In genomic region chr13:94054159-94054558, GRCh38 we compare ENCODE assay signal across 13 cellular contexts.
"Had no signal": no experiment of that assay in that cellular context is flagged by ENCODE, and none has a peak within 500 bp of the region (broad histone marks: within the 10 kb centered on the region; RNA-seq: fewer than 3 reads in every experiment).

No MANE protein-coding gene starts in this region.

- H3K36me3 ChIP-seq: breast epithelium, stomach, thoracic aorta had no signal

- H3K9me3 ChIP-seq: breast epithelium, stomach, thoracic aorta had no signal

- ATAC-seq: activated CD4-positive, alpha-beta T cell treated with anti-CD3 and anti-CD28 coated beads for 36 hours; activated CD8-positive, alpha-beta T cell treated with anti-CD3 and anti-CD28 coated beads, Interleukin-2, amount 10 ng/mL, durations not matched to agents 7 days and 5 days; left lobe of liver; right cardiac atrium; T-cell had no signal

- DNase-seq: activated CD4-positive, alpha-beta T cell treated with anti-CD3 and anti-CD28 coated beads for 36 hours; activated CD8-positive, alpha-beta memory T cell treated with anti-CD3 and anti-CD28 coated beads, Interleukin-2, amount 50 U/mL, for 48 hours; activated CD8-positive, alpha-beta T cell treated with anti-CD3 and anti-CD28 coated beads, Interleukin-2, amount 10 ng/mL, durations not matched to agents 7 days and 5 days; activated naive CD4-positive, alpha-beta T cell; dorsolateral prefrontal cortex; stomach; T-cell; T1000 had no signal

- H3K27me3 ChIP-seq: breast epithelium, stomach had no signal

- H3K27ac ChIP-seq: breast epithelium, dorsolateral prefrontal cortex, stomach, thoracic aorta, VCaP had no signal

- H3K4me1 ChIP-seq: breast epithelium, stomach had no signal

- H3K4me3 ChIP-seq: breast epithelium, dorsolateral prefrontal cortex, stomach, thoracic aorta had no signal
